In genomic region chr19:5478241-5478924, GRCh38 we compare ENCODE assay signal across 15 cellular contexts. TPM values are rescaled to one million over a fixed set of nuclear protein-coding genes. Genes with fewer than 3 reads are reported as not detected.
DNase-seq lines count a peak whose midpoint lies in the region; ATAC-seq and TF ChIP-seq lines count a peak whose summit lies in the region.
"Had no signal": no experiment of that assay in that cellular context is flagged by ENCODE, and none has a peak within 500 bp of the region (broad histone marks: within the 10 kb centered on the region; RNA-seq: fewer than 3 reads in every experiment).

No MANE protein-coding gene starts in this region.

- no peaks in the 10 kb centered on the region for H3K36me3 Mint-ChIP-seq in activated CD8-positive, alpha-beta T cell treated with anti-CD3 and anti-CD28 coated beads for 36 hours (ENCODE audit: low read depth)
- H3K36me3 Mint-ChIP-seq: CD4-positive, alpha-beta memory T cell had no signal

- no peaks in the 10 kb centered on the region for H3K4me1 Mint-ChIP-seq in activated CD8-positive, alpha-beta T cell treated with anti-CD3 and anti-CD28 coated beads for 36 hours (ENCODE audit: low read depth)
- H3K4me1 Mint-ChIP-seq: CD4-positive, alpha-beta memory T cell had no signal

- no peaks in the 10 kb centered on the region for H3K36me3 ChIP-seq in H7 (replicated peaks; ENCODE audit: control insufficient read depth, insufficient read depth, low read length)
- no peaks in the 10 kb centered on the region for H3K36me3 ChIP-seq in iPS-15b (ENCODE audit: control insufficient read depth, insufficient read depth, low read length)
- H3K36me3 ChIP-seq in osteoblast (ENCODE audit: insufficient read depth, low read length), result no peaks in the 10 kb centered on the region
- H3K36me3 ChIP-seq: BE2C, HAP-1 had no signal

- H3K9me3 ChIP-seq in iPS-15b (ENCODE audit: control insufficient read depth, insufficient read depth, low read length) (no peaks in the 10 kb centered on the region), osteoblast (ENCODE audit: low read depth, low read length) (peaks cover 11% of the 10 kb centered on the region)
- H3K9me3 ChIP-seq: BE2C, HAP-1 had no signal

- no peaks in the 10 kb centered on the region for H4K20me1 ChIP-seq in osteoblast (ENCODE audit: insufficient read depth, low read length)

- no peak overlapping the region for H3K4me3 Mint-ChIP-seq in activated CD8-positive, alpha-beta T cell treated with anti-CD3 and anti-CD28 coated beads for 36 hours
- H3K4me3 Mint-ChIP-seq: CD4-positive, alpha-beta memory T cell had no signal

- no peak overlapping the region for H3K27ac ChIP-seq in osteoblast (ENCODE audit: low read depth, low read length)

- H3K9me3 Mint-ChIP-seq in activated CD8-positive, alpha-beta T cell treated with anti-CD3 and anti-CD28 coated beads for 36 hours, result peaks cover 6% of the 10 kb centered on the region

- H3K79me2 ChIP-seq in osteoblast (ENCODE audit: insufficient read depth, low read length), result no peaks in the 10 kb centered on the region

- TF ChIP-seq CTCF in osteoblast (IDR thresholded peaks at IDR 0.05; ENCODE audit: extremely low read depth, low read depth, low read length) (no peak), GM10266 (IDR thresholded peaks at IDR 0.05; ENCODE audit: control insufficient read depth, insufficient read depth, low read depth, missing control alignments) (no peak)
- TF ChIP-seq CTCF in activated CD8-positive, alpha-beta T cell treated with anti-CD3 and anti-CD28 coated beads for 36 hours (IDR thresholded peaks at IDR 0.05), result no peak

- H2AFZ ChIP-seq in osteoblast (ENCODE audit: low read length), result no peak overlapping the region

- no peak overlapping the region for H3K27ac Mint-ChIP-seq in activated CD8-positive, alpha-beta T cell treated with anti-CD3 and anti-CD28 coated beads for 36 hours
- H3K27ac Mint-ChIP-seq: CD4-positive, alpha-beta memory T cell had no signal

- POLR2A ChIA-PET in activated CD8-positive, alpha-beta T cell treated with anti-CD3 and anti-CD28 coated beads for 36 hours (lab: Charles Lee), result no interaction called here

- H3K27me3 ChIP-seq in H7 (ENCODE audit: control insufficient read depth, insufficient read depth, low read length) (peaks cover 6% of the 10 kb centered on the region), iPS-15b (ENCODE audit: control insufficient read depth, insufficient read depth, low read length) (peaks cover 8% of the 10 kb centered on the region), osteoblast (ENCODE audit: insufficient read depth, low read length) (peaks cover 27% of the 10 kb centered on the region)

- intact Hi-C loops in activated CD8-positive, alpha-beta T cell treated with anti-CD3 and anti-CD28 coated beads for 36 hours (cut with micrococcal nuclease), result no loop called here

- no peak for ATAC-seq in SK-N-SH treated with all-trans-retinoic acid at 6 μM for 48 hours
- no peak for ATAC-seq in activated CD8-positive, alpha-beta T cell treated with anti-CD3 and anti-CD28 coated beads for 36 hours

- H3K27me3 Mint-ChIP-seq in activated CD8-positive, alpha-beta T cell treated with anti-CD3 and anti-CD28 coated beads for 36 hours, result peaks cover 29% of the 10 kb centered on the region

- DNase-seq in H7, result peak; percentile 68
- peak; percentile 55 for DNase-seq in osteoblast (ENCODE audit: insufficient read length, low spot score, missing footprints)
- no peak for DNase-seq in COLO829 (ENCODE audit: low spot score)
- DNase-seq in activated CD8-positive, alpha-beta T cell treated with anti-CD3 and anti-CD28 coated beads for 36 hours, result no peak
- no peak for DNase-seq in GM10266 (ENCODE audit: extremely low spot score)
- DNase-seq in NCI-H128 (lab: John Stamatoyannopoulos, UW; ENCODE audit: unreplicated experiment), result no peak
- DNase-seq: BE2C; CD4-positive, alpha-beta memory T cell; NCI-H1694 treated with DMSO at 0.1 percent for 48 hours; NCI-H446 treated with DMSO at 0.1 percent for 48 hours; NCI-H82 had no signal

- no peak overlapping the region for H3K4me2 ChIP-seq in osteoblast (ENCODE audit: insufficient read depth, low read length)

- CTCF ChIA-PET in activated CD8-positive, alpha-beta T cell treated with anti-CD3 and anti-CD28 coated beads for 36 hours (lab: Charles Lee), result no interaction called here

- H3K4me1 ChIP-seq in iPS-15b (ENCODE audit: control insufficient read depth, insufficient read depth, low read length), result no peaks in the 10 kb centered on the region
- H3K4me1 ChIP-seq in osteoblast (ENCODE audit: insufficient read depth, low read length), result no peaks in the 10 kb centered on the region
- H3K4me1 ChIP-seq: BE2C, HAP-1 had no signal

- H3K4me3 ChIP-seq in H7 (ENCODE audit: insufficient read depth, low read depth, low read length) (no peak overlapping the region), iPS-15b (ENCODE audit: low read depth, low read length) (peak overlapping the region; percentile 32), osteoblast (ENCODE audit: insufficient read depth, low read length) (no peak overlapping the region)
- H3K4me3 ChIP-seq: HAP-1 had no signal

- no peak overlapping the region for H3K9ac ChIP-seq in iPS-15b (ENCODE audit: low read depth, low read length)

TF ChIP-seq in SK-N-SH treated with all-trans-retinoic acid at 6 μM for 48 hours, 23 proteins besides CTCF, POLR2A, EP300 and RAD21:
- no peak for TF ChIP-seq ZFP3 (CRISPR knock-in tag; IDR thresholded peaks at IDR 0.05)
- 0 out of 2 replicates have a peak, but pooled peaks have one; percentile 19 for TF ChIP-seq PATZ1 (CRISPR knock-in tag; IDR thresholded peaks at IDR 0.05; ENCODE audit: borderline replicate concordance)
- no peak for TF ChIP-seq TOX (CRISPR knock-in tag; IDR thresholded peaks at IDR 0.05; ENCODE audit: borderline replicate concordance)
- TF ChIP-seq ARNTL (CRISPR knock-in tag; IDR thresholded peaks at IDR 0.05; ENCODE audit: borderline replicate concordance, low read depth), result no peak

RNA-seq across cellular contexts. Expression of gene ZNRF4, which starts 23.2 kb away (rescaled TPM):
- total RNA-seq in H7 (2014; rRNA removed; shearing (Covaris generic)), result not detected in 2 replicates
- not detected in 2 replicates for total RNA-seq in osteoblast
- total RNA-seq in activated CD8-positive, alpha-beta T cell treated with anti-CD3 and anti-CD28 coated beads for 36 hours, result not detected
- total RNA-seq: CD4-positive, alpha-beta memory T cell; Daoy had no signal

Comparison
In these comparisons a context has a peak if more than half of its experiments do, and no peak if none do; other contexts are left out.
1. DNase-seq: peak in H7 (single experiment) and osteoblast (single experiment); none in COLO829 (single experiment), activated CD8-positive, alpha-beta T cell treated with anti-CD3 and anti-CD28 coated beads for 36 hours (single experiment), GM10266 (single experiment) and NCI-H128 (single experiment).